ENCODE assay signal across 1 cellular context in genomic region chr21:38219049-38219628, GRCh38.
TF ChIP-seq lines count a peak whose summit lies in the region.

No MANE protein-coding gene starts in this region.

TF ChIP-seq in IMR-90, 13 proteins besides CTCF, POLR2A, EP300 and RAD21 (continued from another document):
- TF ChIP-seq, protein P1, sequence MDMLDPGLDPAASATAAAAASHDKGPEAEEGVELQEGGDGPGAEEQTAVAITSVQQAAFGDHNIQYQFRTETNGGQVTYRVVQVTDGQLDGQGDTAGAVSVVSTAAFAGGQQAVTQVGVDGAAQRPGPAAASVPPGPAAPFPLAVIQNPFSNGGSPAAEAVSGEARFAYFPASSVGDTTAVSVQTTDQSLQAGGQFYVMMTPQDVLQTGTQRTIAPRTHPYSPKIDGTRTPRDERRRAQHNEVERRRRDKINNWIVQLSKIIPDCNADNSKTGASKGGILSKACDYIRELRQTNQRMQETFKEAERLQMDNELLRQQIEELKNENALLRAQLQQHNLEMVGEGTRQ (IDR thresholded peaks at IDR 0.05; ENCODE audit: low read depth, low read length), result no peak
